5 cellular contexts compared by ENCODE assay signal in genomic region chr19:54632517-54632916, GRCh38.
DNase-seq lines count a peak whose midpoint lies in the region; ATAC-seq lines count a peak whose summit lies in the region.
"Not testable (repeated sequence)": the region's sequence is repeated elsewhere in the genome, so short reads cannot be mapped to it uniquely, and the experiment has no call there.

No MANE protein-coding gene starts in this region.

- H3K36me3 ChIP-seq in BLaER1: not testable (repeated sequence)
- H3K36me3 ChIP-seq in BLaER1 treated with 17β-estradiol and CSF1 and Interleukin-3, amounts not matched to agents 10 nM and 100 nM: peaks cover 0 to 63% (median 12%) of the 10 kb centered on the region in 11 experiments; a peak in 12 of 22 replicates

- ATAC-seq in memory B cell (ENCODE audit: low read depth); stimulated activated memory B cell treated with anti-CD40 and anti-IgM and Interleukin-4, amounts not matched to agents 10 μg/mL and 1 μg/mL and 100 μg/mL, for 72 hours: not testable (repeated sequence)

- H3K27me3 Mint-ChIP-seq in dendritic cell treated with granulocyte-macrophage colony-stimulating factor and Interleukin-4, amounts not matched to agents 40 ng/mL and 50 ng/mL, for 4 days; memory B cell; stimulated activated memory B cell treated with anti-CD40 and anti-IgM and Interleukin-4, amounts not matched to agents 10 μg/mL and 1 μg/mL and 100 μg/mL, for 72 hours: not testable (repeated sequence)

- H3K9ac ChIP-seq in BLaER1: not testable (repeated sequence)
- H3K9ac ChIP-seq in BLaER1 treated with 17β-estradiol and CSF1 and Interleukin-3, amounts not matched to agents 10 nM and 100 nM: peak overlapping the region in 2 of 11 experiments; percentile 81 to 86; a peak in 5 of 22 replicates

- peak overlapping the region; percentile 97 for H3K4me3 Mint-ChIP-seq in dendritic cell treated with granulocyte-macrophage colony-stimulating factor and Interleukin-4, amounts not matched to agents 40 ng/mL and 50 ng/mL, for 4 days
- not testable (repeated sequence) for H3K4me3 Mint-ChIP-seq in memory B cell; stimulated activated memory B cell treated with anti-CD40 and anti-IgM and Interleukin-4, amounts not matched to agents 10 μg/mL and 1 μg/mL and 100 μg/mL, for 72 hours

- intact Hi-C loops in dendritic cell treated with granulocyte-macrophage colony-stimulating factor and Interleukin-4, amounts not matched to agents 40 ng/mL and 50 ng/mL, for 4 days (cut with micrococcal nuclease): not testable (repeated sequence)

- not testable (repeated sequence) for H4K20me1 ChIP-seq in BLaER1
- H4K20me1 ChIP-seq in BLaER1 treated with 17β-estradiol and CSF1 and Interleukin-3, amounts not matched to agents 10 nM and 100 nM: peaks cover 0 to 25% (median 0%) of the 10 kb centered on the region in 11 experiments; a peak in 6 of 22 replicates

- H3K4me1 Mint-ChIP-seq in dendritic cell treated with granulocyte-macrophage colony-stimulating factor and Interleukin-4, amounts not matched to agents 40 ng/mL and 50 ng/mL, for 4 days (ENCODE audit: low read depth): peaks cover 90% of the 10 kb centered on the region
- peaks cover 26% of the 10 kb centered on the region for H3K4me1 Mint-ChIP-seq in memory B cell
- peaks cover 51% of the 10 kb centered on the region for H3K4me1 Mint-ChIP-seq in stimulated activated memory B cell treated with anti-CD40 and anti-IgM and Interleukin-4, amounts not matched to agents 10 μg/mL and 1 μg/mL and 100 μg/mL, for 72 hours

- H3K4me1 ChIP-seq in BLaER1: peaks cover 85% of the 10 kb centered on the region
- peaks cover 68 to 78% (median 75%) of the 10 kb centered on the region in 10 experiments for H3K4me1 ChIP-seq in BLaER1 treated with 17β-estradiol and CSF1 and Interleukin-3, amounts not matched to agents 10 nM and 100 nM

- peak overlapping the region; percentile 87 for H3K4me2 ChIP-seq in BLaER1
- peak overlapping the region; percentile 80 to 99 (median 96) for H3K4me2 ChIP-seq in BLaER1 treated with 17β-estradiol and CSF1 and Interleukin-3, amounts not matched to agents 10 nM and 100 nM

- H3K27ac Mint-ChIP-seq in dendritic cell treated with granulocyte-macrophage colony-stimulating factor and Interleukin-4, amounts not matched to agents 40 ng/mL and 50 ng/mL, for 4 days: peak overlapping the region; percentile 91
- peak overlapping the region; percentile 53 for H3K27ac Mint-ChIP-seq in memory B cell
- H3K27ac Mint-ChIP-seq in stimulated activated memory B cell treated with anti-CD40 and anti-IgM and Interleukin-4, amounts not matched to agents 10 μg/mL and 1 μg/mL and 100 μg/mL, for 72 hours: peak overlapping the region; percentile 77

- not testable (repeated sequence) for H3K9me3 Mint-ChIP-seq in dendritic cell treated with granulocyte-macrophage colony-stimulating factor and Interleukin-4, amounts not matched to agents 40 ng/mL and 50 ng/mL, for 4 days; memory B cell; stimulated activated memory B cell treated with anti-CD40 and anti-IgM and Interleukin-4, amounts not matched to agents 10 μg/mL and 1 μg/mL and 100 μg/mL, for 72 hours

- H3K9me3 ChIP-seq in BLaER1; BLaER1 treated with 17β-estradiol and CSF1 and Interleukin-3, amounts not matched to agents 10 nM and 100 nM (replicated peaks in 1 of 11): not testable (repeated sequence)

- not testable (repeated sequence) for DNase-seq in memory B cell (ENCODE audit: low spot score in 2 of 2)

- H3K4me3 ChIP-seq in BLaER1: not testable (repeated sequence)
- peak overlapping the region in 6 of 10 experiments; percentile 19 to 76 (median 66); a peak in 8 of 20 replicates for H3K4me3 ChIP-seq in BLaER1 treated with 17β-estradiol and CSF1 and Interleukin-3, amounts not matched to agents 10 nM and 100 nM

- not testable (repeated sequence) for H3K27ac ChIP-seq in BLaER1
- H3K27ac ChIP-seq in BLaER1 treated with 17β-estradiol and CSF1 and Interleukin-3, amounts not matched to agents 10 nM and 100 nM: 0 out of 22 replicates have a peak overlapping the region, but pooled peaks of 1 of the 11 experiments have one; percentile 76

- H3K36me3 Mint-ChIP-seq in dendritic cell treated with granulocyte-macrophage colony-stimulating factor and Interleukin-4, amounts not matched to agents 40 ng/mL and 50 ng/mL, for 4 days (ENCODE audit: low read depth): peaks cover 73% of the 10 kb centered on the region
- peaks cover 22% of the 10 kb centered on the region for H3K36me3 Mint-ChIP-seq in memory B cell
- peaks cover 67% of the 10 kb centered on the region for H3K36me3 Mint-ChIP-seq in stimulated activated memory B cell treated with anti-CD40 and anti-IgM and Interleukin-4, amounts not matched to agents 10 μg/mL and 1 μg/mL and 100 μg/mL, for 72 hours

- not testable (repeated sequence) for H3K27me3 ChIP-seq in BLaER1; BLaER1 treated with 17β-estradiol and CSF1 and Interleukin-3, amounts not matched to agents 10 nM and 100 nM
